12 cellular contexts compared by ENCODE assay signal in genomic region chr2:96819101-96819875, GRCh38. TPM values are rescaled to one million over a fixed set of nuclear protein-coding genes. Genes with fewer than 3 reads are reported as not detected.
DNase-seq lines count a peak whose midpoint lies in the region; ATAC-seq and TF ChIP-seq lines count a peak whose summit lies in the region.
"Had no signal": no experiment of that assay in that cellular context is flagged by ENCODE, and none has a peak within 500 bp of the region (broad histone marks: within the 10 kb centered on the region; RNA-seq: fewer than 3 reads in every experiment).

No MANE protein-coding gene starts in this region.

- intact Hi-C loops in right cardiac atrium (cut with DNase I) (no loop called here), CD14-positive monocyte (cut with micrococcal nuclease) (loop anchor here (5.0 to 10.0 kb wide), 3 partner anchors 38 to 57 kb away; partner anchors contain the start of genes ANKRD39 (in 2 of the 2) and CNNM4 (in 2 of the 2)), breast epithelium (cut with DNase I; ENCODE audit: low total_unique reads) (no loop called here)

- peaks cover 28% of the 10 kb centered on the region for H3K36me3 Mint-ChIP-seq in activated CD4-positive, alpha-beta T cell treated with anti-CD3 and anti-CD28 coated beads, Interleukin-2, amount 10 ng/mL, durations not matched to agents 7 days and 5 days (ENCODE audit: low read depth)
- H3K36me3 Mint-ChIP-seq in stimulated activated effector memory CD8-positive, alpha-beta T cell treated with anti-CD3 and anti-CD28 coated beads, Interleukin-12 subunit alpha, Interleukin-12 subunit beta, amount 100 ng/mL, for 72 hours: peaks cover 40% of the 10 kb centered on the region
- peaks cover 36 to 45% of the 10 kb centered on the region in 2 donors for H3K36me3 Mint-ChIP-seq in CD14-positive monocyte

- peak overlapping the region; percentile 85 for H3K4me3 Mint-ChIP-seq in activated CD4-positive, alpha-beta T cell treated with anti-CD3 and anti-CD28 coated beads, Interleukin-2, amount 10 ng/mL, durations not matched to agents 7 days and 5 days
- H3K4me3 Mint-ChIP-seq in stimulated activated effector memory CD8-positive, alpha-beta T cell treated with anti-CD3 and anti-CD28 coated beads, Interleukin-12 subunit alpha, Interleukin-12 subunit beta, amount 100 ng/mL, for 72 hours: peak overlapping the region; percentile 74
- H3K4me3 Mint-ChIP-seq in CD14-positive monocyte: no peak overlapping the region
- H3K4me3 Mint-ChIP-seq: dendritic cell treated with granulocyte-macrophage colony-stimulating factor and Interleukin-4, amounts not matched to agents 40 ng/mL and 50 ng/mL, for 4 days had no signal

- H3K27ac Mint-ChIP-seq in activated CD4-positive, alpha-beta T cell treated with anti-CD3 and anti-CD28 coated beads, Interleukin-2, amount 10 ng/mL, durations not matched to agents 7 days and 5 days: no peak overlapping the region
- peak overlapping the region; percentile 75 for H3K27ac Mint-ChIP-seq in stimulated activated effector memory CD8-positive, alpha-beta T cell treated with anti-CD3 and anti-CD28 coated beads, Interleukin-12 subunit alpha, Interleukin-12 subunit beta, amount 100 ng/mL, for 72 hours
- peak overlapping the region in 1 of 7 donors; percentile 30 for H3K27ac Mint-ChIP-seq in CD14-positive monocyte
- H3K27ac Mint-ChIP-seq: dendritic cell treated with granulocyte-macrophage colony-stimulating factor and Interleukin-4, amounts not matched to agents 40 ng/mL and 50 ng/mL, for 4 days had no signal

- POLR2A ChIA-PET in activated CD4-positive, alpha-beta T cell treated with anti-CD3 and anti-CD28 coated beads, Interleukin-2, amount 10 ng/mL, durations not matched to agents 7 days and 5 days (lab: Charles Lee): no interaction called here

- TF ChIP-seq CTCF in Peyer's patch (IDR thresholded peaks at IDR 0.05) (peak in 2 of 6 experiments; percentile 3 to 8), CD14-positive monocyte (IDR thresholded peaks at IDR 0.05) (no peak), breast epithelium (IDR thresholded peaks at IDR 0.05) (no peak)

- H3K4me3 ChIP-seq in Peyer's patch (peak overlapping the region in 2 of 4 donors; percentile 84 to 86), right cardiac atrium (ENCODE audit: low read length) (no peak overlapping the region), breast epithelium (peak overlapping the region in 1 of 3 donors; percentile 40)

- no peaks in the 10 kb centered on the region for H3K27me3 Mint-ChIP-seq in activated CD4-positive, alpha-beta T cell treated with anti-CD3 and anti-CD28 coated beads, Interleukin-2, amount 10 ng/mL, durations not matched to agents 7 days and 5 days
- peaks cover 8 to 13% (median 10%) of the 10 kb centered on the region in 3 donors for H3K27me3 Mint-ChIP-seq in CD14-positive monocyte (ENCODE audit: low read depth in 3 of 3)

- H3K27me3 ChIP-seq in Peyer's patch (no peaks in the 10 kb centered on the region), right cardiac atrium (ENCODE audit: control insufficient read depth, insufficient read depth) (no peaks in the 10 kb centered on the region), breast epithelium (no peaks in the 10 kb centered on the region)

- H3K4me1 Mint-ChIP-seq in activated CD4-positive, alpha-beta T cell treated with anti-CD3 and anti-CD28 coated beads, Interleukin-2, amount 10 ng/mL, durations not matched to agents 7 days and 5 days: peaks cover 57% of the 10 kb centered on the region
- H3K4me1 Mint-ChIP-seq in stimulated activated effector memory CD8-positive, alpha-beta T cell treated with anti-CD3 and anti-CD28 coated beads, Interleukin-12 subunit alpha, Interleukin-12 subunit beta, amount 100 ng/mL, for 72 hours: peaks cover 52% of the 10 kb centered on the region
- H3K4me1 Mint-ChIP-seq in CD14-positive monocyte: peaks cover 52% of the 10 kb centered on the region

- peaks cover 8 to 68% (median 32%) of the 10 kb centered on the region in 4 donors for H3K4me1 ChIP-seq in Peyer's patch
- peaks cover 20% of the 10 kb centered on the region for H3K4me1 ChIP-seq in right cardiac atrium (ENCODE audit: control insufficient read depth, insufficient read depth, low read length)
- peaks cover 14 to 18% of the 10 kb centered on the region in 2 donors for H3K4me1 ChIP-seq in breast epithelium

- ATAC-seq in right cardiac atrium: no peak
- no peak for ATAC-seq in stimulated activated effector memory CD8-positive, alpha-beta T cell treated with anti-CD3 and anti-CD28 coated beads, Interleukin-12 subunit alpha, Interleukin-12 subunit beta, amount 100 ng/mL, for 72 hours

- peak overlapping the region in 2 of 4 donors; percentile 47 to 66 for H3K27ac ChIP-seq in Peyer's patch
- no peak overlapping the region for H3K27ac ChIP-seq in right cardiac atrium (ENCODE audit: low read length)
- no peak overlapping the region for H3K27ac ChIP-seq in breast epithelium
- H3K27ac ChIP-seq: C4-2B had no signal

- 66% methylated on average over 10 of the region's 10 CpGs for WGBS in right cardiac atrium

- CTCF ChIA-PET in activated CD4-positive, alpha-beta T cell treated with anti-CD3 and anti-CD28 coated beads, Interleukin-2, amount 10 ng/mL, durations not matched to agents 7 days and 5 days (lab: Charles Lee): interaction anchor here (0.6 to 1.7 kb wide), 6 partner anchors 17 to 475 kb away, joined by 3 to 4 read pairs (median 3); partner anchors contain the start of gene ANKRD39

- H3K36me3 ChIP-seq in Peyer's patch (peaks cover 0 to 14% (median 0%) of the 10 kb centered on the region in 3 donors), breast epithelium (no peaks in the 10 kb centered on the region)

- no peaks in the 10 kb centered on the region for H3K9me3 ChIP-seq in Peyer's patch
- H3K9me3 ChIP-seq in right cardiac atrium (ENCODE audit: control insufficient read depth, low read length): no peaks in the 10 kb centered on the region
- no peaks in the 10 kb centered on the region for H3K9me3 ChIP-seq in breast epithelium

- DNase-seq in activated CD4-positive, alpha-beta T cell treated with anti-CD3 and anti-CD28 coated beads, Interleukin-2, amount 10 ng/mL, durations not matched to agents 7 days and 5 days: no peak
- no peak for DNase-seq in activated CD4-positive, alpha-beta T cell treated with anti-CD3 and anti-CD28 coated beads, Interleukin-2, amount 50 U/mL, for 4 hours
- DNase-seq in Peyer's patch (peak in 2 of 3 donors; percentile 83 to 90), right cardiac atrium (peak in 2 of 3 donors; percentile 56 to 58), 8988T (no peak), CD14-positive monocyte (ENCODE audit: low spot score) (no peak), breast epithelium (ENCODE audit: low spot score in 2 of 2) (no peak)
- no peak for DNase-seq in stimulated activated effector memory CD8-positive, alpha-beta T cell treated with anti-CD3 and anti-CD28 coated beads, Interleukin-12 subunit alpha, Interleukin-12 subunit beta, amount 100 ng/mL, for 72 hours (ENCODE audit: low spot score in 2 of 2)
- DNase-seq: activated CD4-positive, alpha-beta T cell treated with anti-CD3 and anti-CD28 coated beads for 1 hour; stimulated activated CD4-positive, alpha-beta T cell treated with anti-CD3 and anti-CD28 coated beads, Interleukin-4, amount 100 ng/mL, for 1 hour had no signal

- TF ChIP-seq POLR2A in Peyer's patch (IDR thresholded peaks at IDR 0.05): peak; percentile 15 to 74
- TF ChIP-seq POLR2A in breast epithelium (IDR thresholded peaks at IDR 0.05): no peak

- H3K9me3 Mint-ChIP-seq in activated CD4-positive, alpha-beta T cell treated with anti-CD3 and anti-CD28 coated beads, Interleukin-2, amount 10 ng/mL, durations not matched to agents 7 days and 5 days: no peaks in the 10 kb centered on the region
- H3K9me3 Mint-ChIP-seq in stimulated activated effector memory CD8-positive, alpha-beta T cell treated with anti-CD3 and anti-CD28 coated beads, Interleukin-12 subunit alpha, Interleukin-12 subunit beta, amount 100 ng/mL, for 72 hours: no peaks in the 10 kb centered on the region
- no peaks in the 10 kb centered on the region for H3K9me3 Mint-ChIP-seq in CD14-positive monocyte
- H3K9me3 Mint-ChIP-seq: dendritic cell treated with granulocyte-macrophage colony-stimulating factor and Interleukin-4, amounts not matched to agents 40 ng/mL and 50 ng/mL, for 4 days had no signal

RNA-seq across cellular contexts. Expression of gene CNNM3, which starts 3.2 kb away (rescaled TPM):
- 10 to 100 TPM; 31.4 to 41.5 TPM for total RNA-seq in activated CD4-positive, alpha-beta T cell treated with anti-CD3 and anti-CD28 coated beads, Interleukin-2, amount 10 ng/mL, durations not matched to agents 7 days and 5 days
- total RNA-seq in Peyer's patch (100 to 1,000 TPM in 1 of 4 donors, 10 to 100 TPM in 3; 29.8 to 108 (median 44.8) TPM), right cardiac atrium (10 to 100 TPM in 3 of 4 donors, 1 to 10 TPM in 1; 8.6 to 14.5 (median 11.5) TPM), breast epithelium (10 to 100 TPM in 2 of 3 donors, 1 to 10 TPM in 1; 7.5 to 13.8 (median 11.8) TPM)
- polyA plus RNA-seq in right cardiac atrium (7.2 TPM), CD14-positive monocyte (1 to 10 TPM; 1.2 to 4.9 TPM)

RNA-seq across cellular contexts. Expression of gene ANKRD23, which starts 24.5 kb away (rescaled TPM):
- total RNA-seq in activated CD4-positive, alpha-beta T cell treated with anti-CD3 and anti-CD28 coated beads, Interleukin-2, amount 10 ng/mL, durations not matched to agents 7 days and 5 days: 10 to 100 TPM; 17.0 to 17.3 TPM
- total RNA-seq in Peyer's patch (10 to 100 TPM in 2 of 4 donors, 1 to 10 TPM in 2; 7.4 to 14.0 (median 8.9) TPM), right cardiac atrium (10 to 100 TPM in 3 of 4 donors, 1 to 10 TPM in 1; 8.2 to 27.7 (median 17.3) TPM), breast epithelium (1 to 10 TPM; 3.5 to 9.4 (median 7.2) TPM)
- polyA plus RNA-seq in right cardiac atrium (27.0 TPM), CD14-positive monocyte (not detected)

RNA-seq across cellular contexts. Expression of gene ANKRD39, which starts 38.5 kb away (rescaled TPM):
- total RNA-seq in activated CD4-positive, alpha-beta T cell treated with anti-CD3 and anti-CD28 coated beads, Interleukin-2, amount 10 ng/mL, durations not matched to agents 7 days and 5 days: 10 to 100 TPM; 32.8 to 35.8 TPM
- total RNA-seq in Peyer's patch: 10 to 100 TPM in 3 of 4 donors, 1 to 10 TPM in 1; 5.8 to 17.3 (median 15.4) TPM
- 10 to 100 TPM; 11.8 to 17.3 (median 14.1) TPM for total RNA-seq in right cardiac atrium
- 23.3 TPM for polyA plus RNA-seq in right cardiac atrium
- polyA plus RNA-seq in CD14-positive monocyte: 1 to 10 TPM; 9.0 to 9.7 TPM
- total RNA-seq in breast epithelium: 10 to 100 TPM in 1 of 3 donors, 1 to 10 TPM in 2; 8.8 to 15.8 (median 9.2) TPM

RNA-seq across cellular contexts. Expression of gene SEMA4C, which starts 50.6 kb away (rescaled TPM):
- 10 to 100 TPM; 25.5 to 35.4 TPM for total RNA-seq in activated CD4-positive, alpha-beta T cell treated with anti-CD3 and anti-CD28 coated beads, Interleukin-2, amount 10 ng/mL, durations not matched to agents 7 days and 5 days
- total RNA-seq in Peyer's patch: 10 to 100 TPM in 3 of 4 donors, 1 to 10 TPM in 1; 4.2 to 19.0 (median 13.9) TPM
- total RNA-seq in right cardiac atrium: 10 to 100 TPM; 22.0 to 28.5 (median 24.5) TPM
- 19.3 TPM for polyA plus RNA-seq in right cardiac atrium
- polyA plus RNA-seq in CD14-positive monocyte: under 1 TPM; 0.08 to 0.21 TPM
- total RNA-seq in breast epithelium: 10 to 100 TPM; 17.9 to 37.3 (median 31.5) TPM

RNA-seq across cellular contexts. Expression of gene CNNM4, which starts 58.6 kb away (rescaled TPM):
- total RNA-seq in activated CD4-positive, alpha-beta T cell treated with anti-CD3 and anti-CD28 coated beads, Interleukin-2, amount 10 ng/mL, durations not matched to agents 7 days and 5 days: 1 to 10 TPM; 8.2 to 8.3 TPM
- total RNA-seq in Peyer's patch: 10 to 100 TPM; 19.0 to 53.9 (median 41.7) TPM
- 10 to 100 TPM; 10.4 to 24.9 (median 21.5) TPM for total RNA-seq in right cardiac atrium
- polyA plus RNA-seq in right cardiac atrium: 10.4 TPM
- 1 to 10 TPM; 2.3 to 2.6 TPM for polyA plus RNA-seq in CD14-positive monocyte
- 10 to 100 TPM in 1 of 3 donors, 1 to 10 TPM in 2; 2.7 to 12.1 (median 9.5) TPM for total RNA-seq in breast epithelium

Comparison
In these comparisons a context has a peak if more than half of its experiments do, and no peak if none do; other contexts are left out.
1. DNase-seq: peak in Peyer's patch (2 of 3) and right cardiac atrium (2 of 3); none in activated CD4-positive, alpha-beta T cell treated with anti-CD3 and anti-CD28 coated beads, Interleukin-2, amount 10 ng/mL, durations not matched to agents 7 days and 5 days (single experiment), activated CD4-positive, alpha-beta T cell treated with anti-CD3 and anti-CD28 coated beads, Interleukin-2, amount 50 U/mL, for 4 hours (0 of 2), stimulated activated effector memory CD8-positive, alpha-beta T cell treated with anti-CD3 and anti-CD28 coated beads, Interleukin-12 subunit alpha, Interleukin-12 subunit beta, amount 100 ng/mL, for 72 hours (0 of 2), 8988T (single experiment), CD14-positive monocyte (single experiment) and breast epithelium (0 of 2).
2. H3K4me3 Mint-ChIP-seq: peak in activated CD4-positive, alpha-beta T cell treated with anti-CD3 and anti-CD28 coated beads, Interleukin-2, amount 10 ng/mL, durations not matched to agents 7 days and 5 days (single experiment) and stimulated activated effector memory CD8-positive, alpha-beta T cell treated with anti-CD3 and anti-CD28 coated beads, Interleukin-12 subunit alpha, Interleukin-12 subunit beta, amount 100 ng/mL, for 72 hours (single experiment); none in CD14-positive monocyte (0 of 2).
3. intact Hi-C loops: an anchor here in CD14-positive monocyte (5.0 to 10.0 kb wide); none called in right cardiac atrium and breast epithelium.